In the genomic region with DNA sequence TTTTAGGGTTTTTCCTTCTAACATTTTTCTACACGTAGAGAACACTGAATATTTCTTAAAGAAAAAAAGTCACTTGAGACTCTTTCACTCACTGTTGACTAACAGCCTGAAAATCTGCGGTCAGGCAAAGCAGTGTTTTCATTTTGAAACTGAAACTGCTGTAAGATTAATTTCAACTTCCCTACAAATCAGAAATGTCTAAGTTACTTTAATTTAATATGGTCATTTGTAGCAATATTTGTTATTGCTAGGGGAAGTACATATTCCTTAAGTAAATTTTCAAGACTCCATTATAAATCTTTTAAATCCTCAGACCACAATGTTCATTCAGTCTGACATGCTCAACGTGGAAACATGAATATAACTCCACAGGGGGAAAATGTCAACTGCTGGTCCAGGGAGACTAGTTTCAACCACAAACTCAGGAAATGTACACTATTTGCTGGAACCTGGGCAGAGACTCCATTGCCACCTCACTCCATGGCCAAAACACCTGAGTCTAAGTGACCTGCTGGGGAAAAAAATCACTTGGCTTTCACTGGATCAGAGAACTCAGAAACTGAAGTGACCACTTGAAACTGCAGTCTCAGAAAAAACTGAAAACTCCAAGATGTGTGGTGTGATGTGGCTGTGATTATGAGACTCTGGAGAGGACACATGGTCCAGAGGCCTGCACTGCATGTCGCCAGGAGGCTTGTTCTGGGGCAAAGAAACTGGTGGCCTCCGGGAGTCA, we compare ENCODE assay signal across 8 cellular contexts.
DNase-seq lines count a peak whose midpoint lies in the region; ATAC-seq lines count a peak whose summit lies in the region.

No MANE protein-coding gene starts in this region.

- no peaks in the 10 kb centered on the region for H3K36me3 Mint-ChIP-seq in activated naive CD4-positive, alpha-beta T cell treated with anti-CD3 and anti-CD28 coated beads, Interleukin-2, amount 50 U/mL, for 72 hours

- DNase-seq in GM04504 (ENCODE audit: low read depth) (peak; percentile 23), HT1080 (ENCODE audit: low read depth) (peak; percentile 55), lung microvascular endothelial cell (ENCODE audit: low read depth in 2 of 2) (peak; percentile 42 to 63), SHP77 treated with DMSO at 0.1 percent for 48 hours (lab: John Stamatoyannopoulos, UW) (no peak), NCI-H128 (lab: John Stamatoyannopoulos, UW; ENCODE audit: unreplicated experiment) (no peak), NCI-H187 treated with DMSO at 0.1 percent for 48 hours (lab: John Stamatoyannopoulos, UW) (no peak)
- no peak for DNase-seq in activated naive CD4-positive, alpha-beta T cell treated with anti-CD3 and anti-CD28 coated beads, Interleukin-2, amount 50 U/mL, for 72 hours (ENCODE audit: low spot score in 2 of 2)

- H3K9me3 Mint-ChIP-seq in activated naive CD4-positive, alpha-beta T cell treated with anti-CD3 and anti-CD28 coated beads, Interleukin-2, amount 50 U/mL, for 72 hours, result no peaks in the 10 kb centered on the region

- ATAC-seq in GM21381 (IDR thresholded peaks at IDR 0.05; ENCODE audit: unreplicated experiment), result peak; percentile 80
- peak; percentile 65 to 72 for ATAC-seq in activated naive CD4-positive, alpha-beta T cell treated with anti-CD3 and anti-CD28 coated beads, Interleukin-2, amount 50 U/mL, for 72 hours

- H3K27ac Mint-ChIP-seq in activated naive CD4-positive, alpha-beta T cell treated with anti-CD3 and anti-CD28 coated beads, Interleukin-2, amount 50 U/mL, for 72 hours, result peak overlapping the region in 1 of 2 donors; percentile 32

Comparison
In these comparisons a context has a peak if more than half of its experiments do, and no peak if none do; other contexts are left out.
1. DNase-seq: peak in GM04504 (single experiment), HT1080 (single experiment) and lung microvascular endothelial cell (2 of 2); none in activated naive CD4-positive, alpha-beta T cell treated with anti-CD3 and anti-CD28 coated beads, Interleukin-2, amount 50 U/mL, for 72 hours (0 of 2), SHP77 treated with DMSO at 0.1 percent for 48 hours (single experiment), NCI-H128 (single experiment) and NCI-H187 treated with DMSO at 0.1 percent for 48 hours (single experiment).